In genomic region chr2:144511945-144512344, GRCh38 we compare ENCODE assay signal across 1 cellular context.
TF ChIP-seq lines count a peak whose summit lies in the region.

No MANE protein-coding gene starts in this region.

TF ChIP-seq in K562, 482 proteins besides CTCF, POLR2A, EP300 and RAD21 (continued from another document):
- TF ChIP-seq RCOR1 (IDR thresholded peaks at IDR 0.05; ENCODE audit: borderline replicate concordance in 1 of 2, low read depth in 2 of 2, low read length in 2 of 2): 0 out of 4 replicates have a peak, but pooled peaks of 1 of the 2 experiments have one; percentile 7
- TF ChIP-seq KLF13 (tag; IDR thresholded peaks at IDR 0.05; ENCODE audit: borderline replicate concordance, low read depth): no peak
